ENCODE assay signal across 21 cellular contexts in genomic region chr9:125850231-125850630, GRCh38.
"Had no signal": no experiment of that assay in that cellular context is flagged by ENCODE, and none has a peak within 500 bp of the region (broad histone marks: within the 10 kb centered on the region; RNA-seq: fewer than 3 reads in every experiment).

No MANE protein-coding gene starts in this region.

- ATAC-seq: activated CD8-positive, alpha-beta T cell treated with anti-CD3 and anti-CD28 coated beads, Interleukin-2, amount 10 ng/mL, durations not matched to agents 7 days and 5 days; PC-3; WTC11 had no signal

- H3K9me3 ChIP-seq: adrenal gland had no signal

- H3K27me3 ChIP-seq: adrenal gland had no signal

- DNase-seq: activated CD4-positive, alpha-beta T cell treated with anti-CD3 and anti-CD28 coated beads for 48 hours; activated CD4-positive, alpha-beta T cell treated with anti-CD3 and anti-CD28 coated beads, Interleukin-2, amount 50 U/mL, for 4 hours; activated CD4-positive, CD25-positive, alpha-beta regulatory T cell treated with anti-CD3 and anti-CD28 coated beads, Interleukin-2, amount 50 U/mL, for 72 hours; activated CD8-positive, alpha-beta memory T cell treated with anti-CD3 and anti-CD28 coated beads, Interleukin-2, amount 50 U/mL, for 48 hours; activated CD8-positive, alpha-beta T cell treated with anti-CD3 and anti-CD28 coated beads, Interleukin-2, amount 10 ng/mL, durations not matched to agents 7 days and 5 days; activated naive CD4-positive, alpha-beta T cell treated with anti-CD3 and anti-CD28 coated beads, Interleukin-2, amount 50 U/mL, for 16 hours; activated naive CD8-positive, alpha-beta T cell treated with anti-CD3 and anti-CD28 coated beads, Interleukin-2, amount 10 ng/mL, durations not matched to agents 7 days and 5 days; activated T-cell treated with anti-CD3 and anti-CD28 coated beads, Interleukin-2, amount 50 U/mL, for 1 hour; anterior cingulate cortex; cerebellar nuclear complex; NCI-H1105 treated with DMSO at 0.1 percent for 48 hours; NCI-H1436 treated with DMSO at 0.1 percent for 48 hours; NCI-H1930; NCI-H2171; NCI-H2227 treated with DMSO at 0.1 percent for 48 hours; NCI-H526; PC-3; SHP77 treated with DMSO at 0.1 percent for 48 hours had no signal

- FAIRE-seq: colon had no signal

- H3K36me3 ChIP-seq: adrenal gland had no signal

- H3K4me3 ChIP-seq: adrenal gland had no signal
